Comparison of ENCODE assay signal across 8 cellular contexts in genomic region chr2:196171248-196171871, GRCh38. TPM values are rescaled to one million over a fixed set of nuclear protein-coding genes. Genes with fewer than 3 reads are reported as not detected.
DNase-seq lines count a peak whose midpoint lies in the region; ATAC-seq and TF ChIP-seq lines count a peak whose summit lies in the region.

TSS of gene STK17B (minus strand) at chr2:196171578. CDS start at chr2:196163383, 8,195 bp downstream.

- H3K27ac ChIP-seq in BLaER1 (peak within 1 kb of the TSS; percentile 96), liver (ENCODE audit: low read depth in 1 of 2, low read length in 2 of 2) (peak within 1 kb of the TSS; percentile 79)

- peak; percentile 48 for ATAC-seq in HG03460 (IDR thresholded peaks at IDR 0.05; ENCODE audit: unreplicated experiment)

- TF ChIP-seq RAD21 in liver (IDR thresholded peaks at IDR 0.05) = peak in 1 of 2 donors; percentile 24

- WGBS in liver = under 1% methylated on average over 72 of the region's 72 CpGs

- H3K9me3 ChIP-seq in BLaER1 (no peaks in the 10 kb centered on the region), liver (ENCODE audit: control insufficient read depth in 4 of 4, low read length in 3 of 4) (no peaks in the 10 kb centered on the region)

- peaks cover 46% of the 10 kb centered on the region for H4K20me1 ChIP-seq in BLaER1

- H3K4me1 ChIP-seq in BLaER1 (peaks cover 46% of the 10 kb centered on the region), liver (ENCODE audit: control insufficient read depth in 4 of 4, insufficient read depth in 4 of 4, low read length in 3 of 4) (peaks cover 6 to 17% (median 10%) of the 10 kb centered on the region in 4 donors)

- peak within 1 kb of the TSS; percentile 98 for H3K4me3 ChIP-seq in BLaER1
- H3K4me3 ChIP-seq in liver (ENCODE audit: low read depth in 1 of 3, low read length in 3 of 3) = peak within 1 kb of the TSS; percentile 75 to 86 (median 83)

- H3K27me3 ChIP-seq in BLaER1 (no peaks in the 10 kb centered on the region), liver (ENCODE audit: control insufficient read depth in 4 of 4, insufficient read depth in 4 of 4, low read length in 3 of 4) (no peaks in the 10 kb centered on the region)

- DNase-seq in GM19240 (ENCODE audit: insufficient read length, low spot score) = peak; percentile 48
- peak; percentile 93 for DNase-seq in NCI-H748 treated with DMSO at 0.1 percent for 48 hours (lab: John Stamatoyannopoulos, UW)
- peak; percentile 97 for DNase-seq in activated CD4-positive, alpha-beta T cell treated with anti-CD3 and anti-CD28 coated beads, Interleukin-2, amount 50 U/mL, for 4 hours
- DNase-seq in dermis microvascular lymphatic vessel endothelial cell (ENCODE audit: low read depth in 2 of 2) = peak; percentile 86 to 95
- peak; percentile 96 for DNase-seq in stimulated activated CD4-positive, alpha-beta T cell treated with anti-CD3 and anti-CD28 coated beads, Interleukin-4, amount 100 ng/mL, for 1 hour

- H3K36me3 ChIP-seq in BLaER1 = no peaks in the 10 kb centered on the region
- H3K36me3 ChIP-seq in liver (ENCODE audit: control insufficient read depth in 4 of 4, insufficient read depth in 3 of 4, low read depth in 1 of 4, low read length in 3 of 4) = no peaks in the 10 kb centered on the region

- no peak for TF ChIP-seq CTCF in liver (IDR thresholded peaks at IDR 0.05; ENCODE audit: low read depth, low read length, missing input control)

- H3K4me2 ChIP-seq in BLaER1 = peak within 1 kb of the TSS; percentile 95

- peak within 1 kb of the TSS; percentile 97 for H3K9ac ChIP-seq in BLaER1
- peak within 1 kb of the TSS in 1 of 2 donors; percentile 88 for H3K9ac ChIP-seq in liver (ENCODE audit: low read depth in 1 of 2, low read length in 2 of 2)

TF ChIP-seq in liver, 16 proteins besides CTCF, POLR2A, EP300 and RAD21:
- peak; percentile 56 for TF ChIP-seq YY1 (IDR thresholded peaks at IDR 0.05)
- TF ChIP-seq EGR1 (IDR thresholded peaks at IDR 0.05; ENCODE audit: low read depth in 2 of 2) = no peak
- peak; percentile 83 for TF ChIP-seq TAF1 (conservative IDR thresholded peaks at IDR 0.05)
- TF ChIP-seq SP1 (IDR thresholded peaks at IDR 0.05) = peak; percentile 21
- no peak for TF ChIP-seq JUND (IDR thresholded peaks at IDR 0.05)
- no peak for TF ChIP-seq ATF3 (IDR thresholded peaks at IDR 0.05)
- TF ChIP-seq HNF4G (IDR thresholded peaks at IDR 0.05) = no peak
- TF ChIP-seq MAX (IDR thresholded peaks at IDR 0.05) = no peak
- no peak for TF ChIP-seq GABPA (IDR thresholded peaks at IDR 0.05 in 1 of 2, conservative IDR thresholded peaks at IDR 0.05 in 1 of 2)
- no peak for TF ChIP-seq RXRA (IDR thresholded peaks at IDR 0.05)
- TF ChIP-seq REST (IDR thresholded peaks at IDR 0.05) = peak; percentile 69
- no peak for TF ChIP-seq FOXA1 (IDR thresholded peaks at IDR 0.05)
- no peak for TF ChIP-seq ZBTB33 (IDR thresholded peaks at IDR 0.05)
- no peak for TF ChIP-seq HNF4A (conservative IDR thresholded peaks at IDR 0.05)
- TF ChIP-seq NR2F2 (IDR thresholded peaks at IDR 0.05) = no peak
- TF ChIP-seq FOXA2 (IDR thresholded peaks at IDR 0.05) = no peak

RNA-seq across cellular contexts. Expression of gene STK17B, which starts in this region (rescaled TPM):
- total RNA-seq in dermis microvascular lymphatic vessel endothelial cell (5.4 and 8.3 TPM in 2 replicates), liver (10 to 100 TPM in 1 of 2 donors, 1 to 10 TPM in 1; 7.4 to 21.8 TPM)
- polyA plus RNA-seq in liver = 1 to 10 TPM; 1.0 to 1.9 TPM

Comparison
In these comparisons a context has a peak if more than half of its experiments do, and no peak if none do; other contexts are left out.
1. Peak in every context shown above with its lines: DNase-seq, ATAC-seq, H3K4me3 ChIP-seq and H3K27ac ChIP-seq.